Comparison of ENCODE assay signal across 34 cellular contexts in genomic region chr22:30383061-30383460, GRCh38.
"Had no signal": no experiment of that assay in that cellular context is flagged by ENCODE, and none has a peak within 500 bp of the region (broad histone marks: within the 10 kb centered on the region; RNA-seq: fewer than 3 reads in every experiment).

No MANE protein-coding gene starts in this region.

- H3K27me3 ChIP-seq: adrenal gland, body of pancreas, brain microvascular endothelial cell, breast epithelium had no signal

- H3K27ac Mint-ChIP-seq: activated B cell treated with CpG ODN at 0.5 μM for 24 hours; activated CD4-positive, alpha-beta memory T cell treated with anti-CD3 and anti-CD28 coated beads, Interleukin-2, amount 10 ng/mL, durations not matched to agents 7 days and 5 days; activated CD4-positive, alpha-beta T cell treated with anti-CD3 and anti-CD28 coated beads, Interleukin-2, amount 10 ng/mL, durations not matched to agents 24 days and 14 days; activated CD8-positive, alpha-beta memory T cell treated with anti-CD3 and anti-CD28 coated beads, Interleukin-2, amount 10 ng/mL, durations not matched to agents 7 days and 5 days; activated CD8-positive, alpha-beta T cell treated with anti-CD3 and anti-CD28 coated beads, Interleukin-2, amount 10 ng/mL, durations not matched to agents 7 days and 5 days; activated naive CD4-positive, alpha-beta T cell treated with anti-CD3 and anti-CD28 coated beads for 36 hours; activated naive CD4-positive, alpha-beta T cell treated with anti-CD3 and anti-CD28 coated beads, Interleukin-2, amount 50 U/mL, for 72 hours; activated naive CD8-positive, alpha-beta T cell treated with anti-CD3 and anti-CD28 coated beads for 36 hours; activated T-cell treated with anti-CD3 and anti-CD28 coated beads, Interleukin-2, amount 50 U/mL, for 24 hours; activated T-helper 2 cell treated with anti-CD3 and anti-CD28 coated beads, Interferon-gamma antibody, Interleukin-2, Interleukin-4, amounts not matched to agents 10 μg/mL and 5 μg/mL and 100 μg/mL, durations not matched to agents 14 hours and 24 hours and 36 hours; T-helper 1 cell treated with Interleukin-12 subunit alpha and Interleukin-12 subunit beta and Interleukin-4 antibody, amounts not matched to agents 30 μg/mL and 1 μg/mL, for 36 hours; T-helper 2 cell treated with Interferon-gamma antibody and Interleukin-4, amounts not matched to agents 5 μg/mL and 100 μg/mL, for 36 hours had no signal

- ATAC-seq: activated CD8-positive, alpha-beta memory T cell treated with anti-CD3 and anti-CD28 coated beads, Interleukin-2, amount 10 ng/mL, durations not matched to agents 7 days and 5 days; activated CD8-positive, alpha-beta T cell treated with anti-CD3 and anti-CD28 coated beads, Interleukin-2, amount 10 ng/mL, durations not matched to agents 7 days and 5 days; activated naive CD4-positive, alpha-beta T cell treated with anti-CD3 and anti-CD28 coated beads, Interleukin-2, amount 50 U/mL, for 72 hours; body of pancreas had no signal

- H3K4me3 Mint-ChIP-seq: activated B cell treated with CpG ODN at 0.5 μM for 24 hours; activated CD4-positive, alpha-beta memory T cell treated with anti-CD3 and anti-CD28 coated beads, Interleukin-2, amount 10 ng/mL, durations not matched to agents 7 days and 5 days; activated CD4-positive, alpha-beta T cell treated with anti-CD3 and anti-CD28 coated beads, Interleukin-2, amount 10 ng/mL, durations not matched to agents 24 days and 14 days; activated CD8-positive, alpha-beta memory T cell treated with anti-CD3 and anti-CD28 coated beads, Interleukin-2, amount 10 ng/mL, durations not matched to agents 7 days and 5 days; activated CD8-positive, alpha-beta T cell treated with anti-CD3 and anti-CD28 coated beads, Interleukin-2, amount 10 ng/mL, durations not matched to agents 7 days and 5 days; activated naive CD4-positive, alpha-beta T cell treated with anti-CD3 and anti-CD28 coated beads for 36 hours; activated naive CD8-positive, alpha-beta T cell treated with anti-CD3 and anti-CD28 coated beads for 36 hours; activated T-cell treated with anti-CD3 and anti-CD28 coated beads, Interleukin-2, amount 50 U/mL, for 24 hours; T-helper 1 cell treated with Interleukin-12 subunit alpha and Interleukin-12 subunit beta and Interleukin-4 antibody, amounts not matched to agents 30 μg/mL and 1 μg/mL, for 36 hours; T-helper 2 cell treated with Interferon-gamma antibody and Interleukin-4, amounts not matched to agents 5 μg/mL and 100 μg/mL, for 36 hours had no signal

- H3K36me3 Mint-ChIP-seq: activated CD8-positive, alpha-beta memory T cell treated with anti-CD3 and anti-CD28 coated beads, Interleukin-2, amount 10 ng/mL, durations not matched to agents 7 days and 5 days; activated naive CD4-positive, alpha-beta T cell treated with anti-CD3 and anti-CD28 coated beads, Interleukin-2, amount 50 U/mL, for 72 hours; activated naive CD8-positive, alpha-beta T cell treated with anti-CD3 and anti-CD28 coated beads for 36 hours had no signal

- H3K27me3 Mint-ChIP-seq: activated CD4-positive, alpha-beta memory T cell treated with anti-CD3 and anti-CD28 coated beads, Interleukin-2, amount 10 ng/mL, durations not matched to agents 7 days and 5 days; activated CD4-positive, alpha-beta T cell treated with anti-CD3 and anti-CD28 coated beads, Interleukin-2, amount 10 ng/mL, durations not matched to agents 24 days and 14 days; activated CD8-positive, alpha-beta memory T cell treated with anti-CD3 and anti-CD28 coated beads, Interleukin-2, amount 10 ng/mL, durations not matched to agents 7 days and 5 days; activated naive CD8-positive, alpha-beta T cell treated with anti-CD3 and anti-CD28 coated beads for 36 hours had no signal

- DNase-seq: activated B cell treated with CpG ODN at 0.5 μM for 24 hours; activated CD4-positive, alpha-beta memory T cell treated with anti-CD3 and anti-CD28 coated beads, Interleukin-2, amount 10 ng/mL, durations not matched to agents 7 days and 5 days; activated CD4-positive, alpha-beta T cell treated with anti-CD3 and anti-CD28 coated beads for 4 hours; activated CD4-positive, alpha-beta T cell treated with anti-CD3 and anti-CD28 coated beads, Interleukin-2, amount 10 ng/mL, durations not matched to agents 24 days and 14 days; activated CD4-positive, alpha-beta T cell treated with anti-CD3 and anti-CD28 coated beads, Interleukin-2, amount 50 U/mL, for 1 hour; activated CD4-positive, alpha-beta T cell treated with anti-CD3 and anti-CD28 coated beads, Interleukin-2, amount 50 U/mL, for 48 hours; activated CD4-positive, CD25-positive, alpha-beta regulatory T cell treated with anti-CD3 and anti-CD28 coated beads, Interleukin-2, amount 50 U/mL, for 72 hours; activated CD8-positive, alpha-beta memory T cell treated with anti-CD3 and anti-CD28 coated beads for 24 hours; activated CD8-positive, alpha-beta memory T cell treated with anti-CD3 and anti-CD28 coated beads, Interleukin-2, amount 10 ng/mL, durations not matched to agents 7 days and 5 days; activated CD8-positive, alpha-beta memory T cell treated with anti-CD3 and anti-CD28 coated beads, Interleukin-2, amount 50 U/mL, for 48 hours; activated CD8-positive, alpha-beta T cell treated with anti-CD3 and anti-CD28 coated beads, Interleukin-2, amount 10 ng/mL, durations not matched to agents 7 days and 5 days; activated effector memory CD4-positive, alpha-beta T cell treated with Interleukin-2 at 50 U/mL for 16 hours; activated gamma-delta T cell; activated naive CD4-positive, alpha-beta T cell; activated naive CD4-positive, alpha-beta T cell treated with anti-CD3 and anti-CD28 coated beads for 36 hours; activated naive CD4-positive, alpha-beta T cell treated with anti-CD3 and anti-CD28 coated beads, Interleukin-2, amount 50 U/mL, for 16 hours; activated naive CD8-positive, alpha-beta T cell treated with anti-CD3 and anti-CD28 coated beads for 36 hours; activated T-cell treated with anti-CD3 and anti-CD28 coated beads, Interleukin-2, amount 50 U/mL, for 24 hours; activated T-cell treated with anti-CD3 and anti-CD28 coated beads, Interleukin-2, amount 50 U/mL, for 48 hours; adrenal gland; amniotic stem cell; aorta; body of pancreas; brain microvascular endothelial cell; central memory CD4-positive, alpha-beta T cell; T-helper 1 cell; T-helper 2 cell; T-helper 9 cell had no signal

- H3K27ac ChIP-seq: adrenal gland, body of pancreas, brain microvascular endothelial cell, breast epithelium, VCaP had no signal

- H3K4me3 ChIP-seq: adrenal gland, body of pancreas, breast epithelium had no signal

- H3K36me3 ChIP-seq: breast epithelium had no signal

- H3K9me3 ChIP-seq: adrenal gland, body of pancreas, breast epithelium had no signal

- H3K9me3 Mint-ChIP-seq: activated B cell treated with CpG ODN at 0.5 μM for 24 hours; activated CD4-positive, alpha-beta memory T cell treated with anti-CD3 and anti-CD28 coated beads, Interleukin-2, amount 10 ng/mL, durations not matched to agents 7 days and 5 days; activated CD4-positive, alpha-beta T cell treated with anti-CD3 and anti-CD28 coated beads, Interleukin-2, amount 10 ng/mL, durations not matched to agents 24 days and 14 days; activated naive CD4-positive, alpha-beta T cell treated with anti-CD3 and anti-CD28 coated beads for 36 hours; activated naive CD4-positive, alpha-beta T cell treated with anti-CD3 and anti-CD28 coated beads, Interleukin-2, amount 50 U/mL, for 72 hours; activated naive CD8-positive, alpha-beta T cell treated with anti-CD3 and anti-CD28 coated beads for 36 hours; activated T-cell treated with anti-CD3 and anti-CD28 coated beads, Interleukin-2, amount 50 U/mL, for 24 hours; activated T-helper 2 cell treated with anti-CD3 and anti-CD28 coated beads, Interferon-gamma antibody, Interleukin-2, Interleukin-4, amounts not matched to agents 10 μg/mL and 5 μg/mL and 100 μg/mL, durations not matched to agents 14 hours and 24 hours and 36 hours; T-helper 1 cell treated with Interleukin-12 subunit alpha and Interleukin-12 subunit beta and Interleukin-4 antibody, amounts not matched to agents 30 μg/mL and 1 μg/mL, for 36 hours; T-helper 2 cell treated with Interferon-gamma antibody and Interleukin-4, amounts not matched to agents 5 μg/mL and 100 μg/mL, for 36 hours had no signal
